Comparison of ENCODE assay signal across 1 cellular context in genomic region chr3:187618732-187619131, GRCh38.
A peak's percentile ranks its signal among the peaks of the same experiment; 100 is the strongest.
TF ChIP-seq lines count a peak whose summit lies in the region.

No MANE protein-coding gene starts in this region.

TF ChIP-seq in WTC11, 78 proteins besides CTCF, POLR2A, EP300 and RAD21 (continued from another document):
- TF ChIP-seq ARID4B (CRISPR knock-in tag; IDR thresholded peaks at IDR 0.05; ENCODE audit: borderline replicate concordance) (no peak), USF1 (CRISPR knock-in tag; IDR thresholded peaks at IDR 0.05) (0 out of 2 replicates have a peak, but pooled peaks have one; percentile 17), IRF2 (CRISPR knock-in tag; IDR thresholded peaks at IDR 0.05; ENCODE audit: borderline replicate concordance, low read depth) (no peak), ZMAT4 (CRISPR knock-in tag; IDR thresholded peaks at IDR 0.05) (0 out of 2 replicates have a peak, but pooled peaks have one; percentile 75), ZNF138 (CRISPR knock-in tag; conservative IDR thresholded peaks at IDR 0.05) (0 out of 2 replicates have a peak, but pooled peaks have one; percentile 30), TEAD4 (CRISPR knock-in tag; IDR thresholded peaks at IDR 0.05) (no peak), JUN (CRISPR knock-in tag; IDR thresholded peaks at IDR 0.05) (no peak), NR2C2 (CRISPR knock-in tag; IDR thresholded peaks at IDR 0.05) (no peak), NFE2L1 (CRISPR knock-in tag; IDR thresholded peaks at IDR 0.05) (no peak), ATF6 (CRISPR knock-in tag; IDR thresholded peaks at IDR 0.05) (no peak), AFF4 (CRISPR knock-in tag; IDR thresholded peaks at IDR 0.05; ENCODE audit: borderline replicate concordance) (0 out of 2 replicates have a peak, but pooled peaks have one; percentile 29), ATF3 (CRISPR knock-in tag; conservative IDR thresholded peaks at IDR 0.05) (no peak), FOXJ3 (CRISPR knock-in tag; IDR thresholded peaks at IDR 0.05; ENCODE audit: borderline replicate concordance) (no peak), SMAD3 (CRISPR knock-in tag; IDR thresholded peaks at IDR 0.05; ENCODE audit: borderline replicate concordance) (0 out of 2 replicates have a peak, but pooled peaks have one; percentile 46), FOXP4 (CRISPR knock-in tag; IDR thresholded peaks at IDR 0.05) (peak; percentile 87; the same call in 1 of the 2 replicates), NFATC4 (CRISPR knock-in tag; IDR thresholded peaks at IDR 0.05) (no peak), ELF4 (CRISPR knock-in tag; IDR thresholded peaks at IDR 0.05; ENCODE audit: low read depth) (no peak), ZNF281 (CRISPR knock-in tag; IDR thresholded peaks at IDR 0.05) (no peak), CBFB (CRISPR knock-in tag; IDR thresholded peaks at IDR 0.05; ENCODE audit: low read depth) (no peak)
